In genomic region chr13:40403509-40404241, GRCh38 we compare ENCODE assay signal across 19 cellular contexts.
DNase-seq lines count a peak whose midpoint lies in the region; ATAC-seq, FAIRE-seq and TF ChIP-seq lines count a peak whose summit lies in the region.
"Had no signal": no experiment of that assay in that cellular context is flagged by ENCODE, and none has a peak within 500 bp of the region (broad histone marks: within the 10 kb centered on the region; RNA-seq: fewer than 3 reads in every experiment).

No MANE protein-coding gene starts in this region.

- ATAC-seq in HepG2 (peak; percentile 19), right lobe of liver (no peak), left ventricle myocardium superior (peak; percentile 4)
- ATAC-seq: foreskin keratinocyte had no signal

- TF ChIP-seq POLR2A in HepG2 (IDR thresholded peaks at IDR 0.05; ENCODE audit: insufficient read depth in 1 of 2, low read depth in 2 of 2, low read length in 2 of 2) (no peak), right lobe of liver (IDR thresholded peaks at IDR 0.05) (no peak), sigmoid colon (IDR thresholded peaks at IDR 0.05) (no peak)

- H4K20me1 ChIP-seq in HepG2 (ENCODE audit: insufficient read depth, low read length) = no peaks in the 10 kb centered on the region

- H3K79me2 ChIP-seq in HepG2 (ENCODE audit: insufficient read depth, low read length) = no peaks in the 10 kb centered on the region

- no peaks in the 10 kb centered on the region for H3K36me3 ChIP-seq in HepG2 (replicated peaks in 1 of 2; ENCODE audit: control insufficient read depth in 1 of 2, insufficient read depth in 2 of 2, low read length in 2 of 2)
- no peaks in the 10 kb centered on the region for H3K36me3 ChIP-seq in right lobe of liver
- no peaks in the 10 kb centered on the region for H3K36me3 ChIP-seq in sigmoid colon
- H3K36me3 ChIP-seq: SJCRH30 had no signal

- in situ Hi-C loops in HepG2 (cut with HindIII; ENCODE audit: extremely low pct_ligation_motif_present, low pct_unique_long_range_greater_than_20kb) = no loop called here

- peaks cover 62% of the 10 kb centered on the region for H3K4me1 ChIP-seq in HepG2 (ENCODE audit: insufficient read depth, low read length)
- peaks cover 0 to 30% (median 4%) of the 10 kb centered on the region in 4 donors for H3K4me1 ChIP-seq in right lobe of liver
- peaks cover 0 to 68% (median 49%) of the 10 kb centered on the region in 4 donors for H3K4me1 ChIP-seq in sigmoid colon

- H3K4me3 ChIP-seq in HepG2 (replicated peaks in 1 of 3; ENCODE audit: insufficient read depth in 1 of 3, low read depth in 2 of 3, low read length in 3 of 3) = peak overlapping the region in 1 of 3 experiments; percentile 53; a peak in 3 of 6 replicates
- no peak overlapping the region for H3K4me3 ChIP-seq in right lobe of liver
- H3K4me3 ChIP-seq in sigmoid colon = no peak overlapping the region
- H3K4me3 ChIP-seq: mucosa of descending colon had no signal

- 75% methylated on average over 17 of the region's 17 CpGs for WGBS in HepG2 (ENCODE audit: low lambda C conversion rate)
- 88% methylated on average over 10 of the region's 17 CpGs for WGBS in right lobe of liver (ENCODE audit: insufficient coverage, low coverage, low lambda C conversion rate, missing lambda C conversion rate)
- 85 to 89% methylated on average over 17 of the region's 17 CpGs for WGBS in sigmoid colon, 2 donors

- intact Hi-C loops in HepG2 (cut with micrococcal nuclease; ENCODE audit: unreplicated experiment) = loop anchor here (5.0 kb wide), 3 partner anchors 56 to 336 kb away; no protein-coding TSS in a partner anchor
- intact Hi-C loops in right lobe of liver (cut with DNase I) = no loop called here
- intact Hi-C loops in left ventricle myocardium superior (cut with micrococcal nuclease) = no loop called here
- intact Hi-C loops in sigmoid colon (cut with DNase I) = loop anchor here (2.0 to 5.0 kb wide), 3 partner anchors 39 to 263 kb away; partner anchors contain the start of gene FOXO1

- H3K27ac ChIP-seq in HepG2 (ENCODE audit: extremely low read length, insufficient read depth, low read length) (no peak overlapping the region), right lobe of liver (peak overlapping the region in 1 of 3 donors; percentile 80), sigmoid colon (peak overlapping the region; percentile 80 to 86 (median 83))
- H3K27ac ChIP-seq: foreskin keratinocyte, KMS-11 had no signal

- CTCF ChIA-PET in HepG2 (lab: Yijun Ruan, JAX; ENCODE audit: low intra/inter-chr PET ratio, low total read pairs) = no interaction called here

- BruUV-seq in HepG2 (replicated peaks; lab: Mats Ljungman, UMichigan) = no TSS peak

- H3K9me3 ChIP-seq in HepG2 (ENCODE audit: low read length) = no peaks in the 10 kb centered on the region
- no peaks in the 10 kb centered on the region for H3K9me3 ChIP-seq in right lobe of liver
- H3K9me3 ChIP-seq in sigmoid colon = no peaks in the 10 kb centered on the region
- H3K9me3 ChIP-seq: mucosa of descending colon, SJCRH30 had no signal

- no peak for TF ChIP-seq EP300 in HepG2 (IDR thresholded peaks at IDR 0.05; ENCODE audit: low read depth in 2 of 2, low read length in 2 of 2)
- TF ChIP-seq EP300 in HepG2 (CRISPR knock-in tag; IDR thresholded peaks at IDR 0.05; ENCODE audit: borderline replicate concordance) = no peak
- TF ChIP-seq EP300 in sigmoid colon (IDR thresholded peaks at IDR 0.05) = no peak

- H3K4me2 ChIP-seq in HepG2 (ENCODE audit: low read depth, low read length) = peak overlapping the region; percentile 80
- H3K4me2 ChIP-seq: KMS-11 had no signal

- no peak overlapping the region; the same call in 1 of the 2 replicates for H3K9ac ChIP-seq in HepG2 (ENCODE audit: insufficient read depth, low read depth, low read length)
- H3K9ac ChIP-seq: KMS-11 had no signal

- TF ChIP-seq CTCF in HepG2 (CRISPR knock-in tag; IDR thresholded peaks at IDR 0.05) (no peak), right lobe of liver (IDR thresholded peaks at IDR 0.05) (no peak), sigmoid colon (IDR thresholded peaks at IDR 0.05) (no peak)

- DNase-seq in HepG2 (ENCODE audit: low spot score) (no peak), right lobe of liver (no peak), left ventricle myocardium superior (peak; percentile 42), sigmoid colon (no peak), SHP77 (lab: John Stamatoyannopoulos, UW) (no peak), DMS114 treated with DMSO at 0.1 percent for 48 hours (lab: John Stamatoyannopoulos, UW; ENCODE audit: unreplicated experiment) (no peak), GOT3 (lab: John Stamatoyannopoulos, UW) (no peak)
- no peak for DNase-seq in stimulated activated CD4-positive, alpha-beta T cell treated with anti-CD3 and anti-CD28 coated beads, Interleukin-12 subunit alpha, Interleukin-12 subunit beta, amount 100 ng/mL, for 4 hours
- DNase-seq: activated CD4-positive, alpha-beta T cell treated with anti-CD3 and anti-CD28 coated beads, Interleukin-2, amount 50 U/mL, for 1 hour; activated naive CD8-positive, alpha-beta T cell treated with anti-CD3 and anti-CD28 coated beads for 36 hours; activated T-cell treated with anti-CD3 and anti-CD28 coated beads, Interleukin-2, amount 50 U/mL, for 24 hours; caudate nucleus; CD8-positive, alpha-beta memory T cell; NCI-H1436; stimulated activated CD4-positive, alpha-beta T cell treated with anti-CD3 and anti-CD28 coated beads, Interleukin-15, amount 100 ng/mL, for 24 hours had no signal

- POLR2A ChIA-PET in HepG2 (lab: Yijun Ruan, JAX) = no interaction called here

- TF ChIP-seq RAD21 in HepG2 (CRISPR knock-in tag; IDR thresholded peaks at IDR 0.05) = no peak

- H3K27me3 ChIP-seq in HepG2 (ENCODE audit: control insufficient read depth in 1 of 2, insufficient read depth in 2 of 2, low read length in 2 of 2) (no peaks in the 10 kb centered on the region), right lobe of liver (no peaks in the 10 kb centered on the region), sigmoid colon (no peaks in the 10 kb centered on the region)
- H3K27me3 ChIP-seq: foreskin keratinocyte, SJCRH30 had no signal

- no peak for FAIRE-seq in HepG2 (lab: Jason Lieb, UNC)

- H2AFZ ChIP-seq in HepG2 (ENCODE audit: low read length) = no peak overlapping the region

TF ChIP-seq in HepG2, 621 proteins besides CTCF, POLR2A, EP300 and RAD21:
- TF ChIP-seq NONO (IDR thresholded peaks at IDR 0.05) = no peak
- TF ChIP-seq NONO (CRISPR knock-in tag; conservative IDR thresholded peaks at IDR 0.05) = 0 out of 2 replicates have a peak, but pooled peaks have one; percentile 21
- no peak for TF ChIP-seq KLF9 (CRISPR knock-in tag; IDR thresholded peaks at IDR 0.05; ENCODE audit: low read depth)
- TF ChIP-seq SP5 (CRISPR knock-in tag; IDR thresholded peaks at IDR 0.05; ENCODE audit: borderline replicate concordance, low read depth) = peak; percentile 56; the same call in 1 of the 2 replicates
TF ChIP-seq in HepG2: peak in this region for 2.

Comparison
In these comparisons a context has a peak if more than half of its experiments do, and no peak if none do; other contexts are left out.
1. ATAC-seq: peak in HepG2 (single experiment) and left ventricle myocardium superior (single experiment); none in right lobe of liver (0 of 4).
2. intact Hi-C loops: an anchor here in HepG2 (5.0 kb wide) and sigmoid colon (2.0 to 5.0 kb wide); none called in right lobe of liver and left ventricle myocardium superior.